In genomic region chr6:118830691-118831090, GRCh38 we compare ENCODE assay signal across 18 cellular contexts.
"Had no signal": no experiment of that assay in that cellular context is flagged by ENCODE, and none has a peak within 500 bp of the region (broad histone marks: within the 10 kb centered on the region; RNA-seq: fewer than 3 reads in every experiment).

No MANE protein-coding gene starts in this region.

- DNase-seq: KBM-7, MV-4-11, NCI-H1048, NCI-H1105 treated with DMSO at 0.1 percent for 48 hours, NCI-H1417 treated with DMSO at 0.1 percent for 48 hours, NCI-H187, NCI-H2029, NCI-H2081 treated with DMSO at 0.1 percent for 48 hours, NCI-H2171, NCI-H226, NCI-H446, NCI-H510A, NCI-H524 treated with DMSO at 0.1 percent for 48 hours, NCI-H69, NCI-H774, Right ventricle myocardium superior, RPMI8226, SIG-M5 had no signal
